ENCODE assay signal across 8 cellular contexts in the genomic region with DNA sequence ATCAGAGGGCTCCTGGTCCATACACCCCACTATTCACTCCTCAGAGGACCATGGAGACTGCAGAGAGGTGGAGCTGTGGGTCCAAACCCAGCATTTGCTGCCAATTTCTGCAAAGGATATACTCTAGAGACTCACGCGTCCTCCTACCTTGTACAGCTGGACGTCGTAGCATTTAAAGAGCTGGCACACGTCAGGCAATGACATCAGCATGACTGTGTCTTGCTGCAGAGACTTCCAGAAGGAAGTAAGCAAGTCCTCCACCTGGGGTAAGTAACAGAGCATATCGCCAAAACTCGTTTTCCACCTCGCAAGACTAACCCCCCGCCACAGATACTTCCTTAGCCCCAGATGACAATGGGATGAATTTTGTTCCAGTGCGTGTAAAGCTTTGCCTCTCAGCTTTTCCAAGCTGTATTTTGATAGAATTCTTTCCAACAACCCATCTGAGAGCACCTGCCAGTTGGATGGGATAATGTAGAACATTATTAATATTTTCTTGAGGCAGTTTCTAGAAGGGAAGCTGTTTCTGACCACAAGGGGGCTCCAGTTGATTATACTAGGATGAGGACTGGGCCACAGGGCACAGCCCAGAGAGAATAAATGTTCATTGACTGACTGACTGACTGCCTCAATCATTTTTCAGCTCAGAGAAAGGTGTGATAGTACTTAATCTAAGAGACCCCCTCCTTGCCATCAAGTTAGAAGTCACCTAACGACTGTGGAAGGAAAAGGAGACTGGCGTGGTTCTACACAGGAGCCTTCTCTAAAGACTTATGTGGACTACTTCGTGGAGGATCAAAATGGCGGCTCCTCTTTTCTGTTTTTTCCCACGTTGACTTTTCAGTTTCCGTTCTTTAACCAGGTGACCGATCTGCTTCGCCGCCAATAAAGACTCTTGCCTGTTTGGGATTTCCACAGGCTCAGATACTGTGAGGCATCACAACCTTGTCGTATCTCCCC. TPM values are rescaled to one million over a fixed set of nuclear protein-coding genes. Genes with fewer than 3 reads are reported as not detected.
DNase-seq lines count a peak whose midpoint lies in the region; ATAC-seq and TF ChIP-seq lines count a peak whose summit lies in the region.

No MANE protein-coding gene starts in this region.

- H2AFZ ChIP-seq in OCI-LY1 (ENCODE audit: low read length), result no peak overlapping the region

- no peaks in the 10 kb centered on the region for H3K4me1 ChIP-seq in OCI-LY1 (ENCODE audit: insufficient read depth, low read length, severe bottlenecking)
- no peaks in the 10 kb centered on the region for H3K4me1 ChIP-seq in upper lobe of left lung

- H3K9me3 ChIP-seq in OCI-LY1 (ENCODE audit: low read length) (no peaks in the 10 kb centered on the region), upper lobe of left lung (no peaks in the 10 kb centered on the region)

- H3K36me3 ChIP-seq in H7 (replicated peaks; ENCODE audit: control insufficient read depth, insufficient read depth, low read length) (no peaks in the 10 kb centered on the region), OCI-LY1 (ENCODE audit: insufficient read depth, low read length) (no peaks in the 10 kb centered on the region), upper lobe of left lung (no peaks in the 10 kb centered on the region)

- H3K27ac ChIP-seq in OCI-LY1 (ENCODE audit: low read depth, low read length, poor library complexity, severe bottlenecking) (no peak overlapping the region), upper lobe of left lung (no peak overlapping the region)

- DNase-seq in Ammon's horn (ENCODE audit: low spot score), result peak; percentile 68
- DNase-seq in H7, result peak; percentile 69
- DNase-seq in activated T-cell treated with anti-CD3 and anti-CD28 coated beads for 48 hours (ENCODE audit: low read depth), result peak; percentile 15
- peak; percentile 87 for DNase-seq in fibroblast of peridontal ligament (ENCODE audit: extremely low read depth)
- DNase-seq in omental fat pad (ENCODE audit: low spot score), result peak; percentile 36
- peak in 1 of 2 donors; percentile 54 for DNase-seq in upper lobe of left lung

- TF ChIP-seq CTCF in OCI-LY1 (IDR thresholded peaks at IDR 0.05; ENCODE audit: low read length) (peak; percentile 80), omental fat pad (IDR thresholded peaks at IDR 0.05) (peak in 2 of 3 donors; percentile 31 to 43), upper lobe of left lung (IDR thresholded peaks at IDR 0.05) (peak; percentile 54 to 69 (median 64))

- no peak overlapping the region for H3K9ac ChIP-seq in OCI-LY1 (ENCODE audit: low read length)

- TF ChIP-seq POLR2A in upper lobe of left lung (IDR thresholded peaks at IDR 0.05) (no peak), GM18505 (IDR thresholded peaks at IDR 0.05; ENCODE audit: borderline replicate concordance, extremely low read depth, insufficient read depth, insufficient read length) (no peak)

- H3K4me2 ChIP-seq in OCI-LY1 (ENCODE audit: low read length), result no peak overlapping the region

- no peaks in the 10 kb centered on the region for H3K9me2 ChIP-seq in OCI-LY1 (ENCODE audit: low read depth, low read length)

- H3K27me3 ChIP-seq in H7 (ENCODE audit: control insufficient read depth, insufficient read depth, low read length) (no peaks in the 10 kb centered on the region), OCI-LY1 (ENCODE audit: insufficient read depth, low read length) (0 out of 2 replicates have a peak, but pooled peaks cover 8% of the 10 kb centered on the region), upper lobe of left lung (no peaks in the 10 kb centered on the region)

- WGBS in upper lobe of left lung, 2 donors, result 83 to 87% methylated on average over 20 of the region's 20 CpGs

- no peak for TF ChIP-seq EP300 in upper lobe of left lung (IDR thresholded peaks at IDR 0.05)

- H3K79me2 ChIP-seq in OCI-LY1 (ENCODE audit: insufficient read depth, low read length), result no peaks in the 10 kb centered on the region

- H4K20me1 ChIP-seq in OCI-LY1 (ENCODE audit: insufficient read depth, low read length), result no peaks in the 10 kb centered on the region

- no peaks in the 10 kb centered on the region for H3F3A ChIP-seq in OCI-LY1 (ENCODE audit: insufficient read depth, low read length)

- no peak overlapping the region for H3K4me3 ChIP-seq in H7 (ENCODE audit: insufficient read depth, low read depth, low read length)
- H3K4me3 ChIP-seq in OCI-LY1 (ENCODE audit: low read depth, low read length, poor library complexity, severe bottlenecking), result no peak overlapping the region
- no peak overlapping the region for H3K4me3 ChIP-seq in upper lobe of left lung

- ATAC-seq in omental fat pad (ENCODE audit: low FRiP score), result peak; percentile 64
- ATAC-seq in upper lobe of left lung (ENCODE audit: low FRiP score in 2 of 2), result peak; percentile 50 to 85
- ATAC-seq in GM18505 (IDR thresholded peaks at IDR 0.05; ENCODE audit: unreplicated experiment), result no peak

RNA-seq across cellular contexts. Expression of a gene that starts 31.7 kb away (rescaled TPM):
- 0.03 and 0.15 TPM in 2 replicates for total RNA-seq in H7 (2014; rRNA removed; shearing (Covaris generic))
- under 1 TPM in 1 of 4 donors, not detected in 3; 0.09 TPM for total RNA-seq in omental fat pad
- total RNA-seq in upper lobe of left lung, result 1 to 10 TPM in 3 of 6 donors, not detected in 3; 1.1 to 8.4 (median 1.6) TPM

RNA-seq across cellular contexts. Expression of a gene that starts 55.9 kb away (rescaled TPM):
- 0.18 TPM in 1 of 2 replicates, not detected in the other for total RNA-seq in H7 (2014; rRNA removed; shearing (Covaris generic))
- total RNA-seq in omental fat pad (1 to 10 TPM in 2 of 4 donors, not detected in 2; 2.6 to 3.9 TPM), upper lobe of left lung (10 to 100 TPM in 1 of 6 donors, 1 to 10 TPM in 1, under 1 TPM in 2, not detected in 2; 0.24 to 21.0 (median 0.80) TPM)
